ENCODE assay signal across 1 cellular context in the genomic region with DNA sequence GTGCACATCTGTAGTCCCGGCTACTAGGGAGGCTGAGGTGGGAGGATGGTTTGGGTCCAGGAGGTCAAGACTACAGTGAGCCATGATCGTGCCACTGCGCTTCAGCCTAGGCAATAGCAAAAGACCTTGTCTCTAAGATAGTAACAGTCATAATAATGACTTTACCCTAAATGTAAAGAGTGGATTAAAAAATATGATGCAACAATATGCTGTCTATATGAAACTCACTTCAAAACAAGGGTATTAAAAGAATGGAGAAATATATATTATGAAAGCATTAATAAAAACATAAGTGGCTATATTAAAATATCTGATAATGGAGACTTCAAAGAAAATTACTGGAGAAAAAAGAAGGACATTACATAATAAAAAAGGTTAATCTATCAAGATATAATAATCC.
TF ChIP-seq lines count a peak whose summit lies in the region.

No MANE protein-coding gene starts in this region.

TF ChIP-seq in HepG2, 621 proteins besides CTCF, POLR2A, EP300 and RAD21 (continued from another document):
- TF ChIP-seq, protein P1, sequence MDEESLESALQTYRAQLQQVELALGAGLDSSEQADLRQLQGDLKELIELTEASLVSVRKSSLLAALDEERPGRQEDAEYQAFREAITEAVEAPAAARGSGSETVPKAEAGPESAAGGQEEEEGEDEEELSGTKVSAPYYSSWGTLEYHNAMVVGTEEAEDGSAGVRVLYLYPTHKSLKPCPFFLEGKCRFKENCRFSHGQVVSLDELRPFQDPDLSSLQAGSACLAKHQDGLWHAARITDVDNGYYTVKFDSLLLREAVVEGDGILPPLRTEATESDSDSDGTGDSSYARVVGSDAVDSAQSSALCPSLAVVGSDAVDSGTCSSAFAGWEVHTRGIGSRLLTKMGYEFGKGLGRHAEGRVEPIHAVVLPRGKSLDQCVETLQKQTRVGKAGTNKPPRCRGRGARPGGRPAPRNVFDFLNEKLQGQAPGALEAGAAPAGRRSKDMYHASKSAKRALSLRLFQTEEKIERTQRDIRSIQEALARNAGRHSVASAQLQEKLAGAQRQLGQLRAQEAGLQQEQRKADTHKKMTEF (CRISPR knock-in tag; IDR thresholded peaks at IDR 0.05): no peak
- TF ChIP-seq ATF7 (IDR thresholded peaks at IDR 0.05) (peak; percentile 23; the same call in 1 of the 2 replicates), ATF7 (CRISPR knock-in tag; IDR thresholded peaks at IDR 0.05) (no peak), RARG (CRISPR knock-in tag; IDR thresholded peaks at IDR 0.05; ENCODE audit: low read depth) (no peak), CEBPB (IDR thresholded peaks at IDR 0.05; ENCODE audit: borderline replicate concordance, low read depth, low read length) (0 out of 2 replicates have a peak, but pooled peaks have one; percentile 1)
- TF ChIP-seq, protein P2, sequence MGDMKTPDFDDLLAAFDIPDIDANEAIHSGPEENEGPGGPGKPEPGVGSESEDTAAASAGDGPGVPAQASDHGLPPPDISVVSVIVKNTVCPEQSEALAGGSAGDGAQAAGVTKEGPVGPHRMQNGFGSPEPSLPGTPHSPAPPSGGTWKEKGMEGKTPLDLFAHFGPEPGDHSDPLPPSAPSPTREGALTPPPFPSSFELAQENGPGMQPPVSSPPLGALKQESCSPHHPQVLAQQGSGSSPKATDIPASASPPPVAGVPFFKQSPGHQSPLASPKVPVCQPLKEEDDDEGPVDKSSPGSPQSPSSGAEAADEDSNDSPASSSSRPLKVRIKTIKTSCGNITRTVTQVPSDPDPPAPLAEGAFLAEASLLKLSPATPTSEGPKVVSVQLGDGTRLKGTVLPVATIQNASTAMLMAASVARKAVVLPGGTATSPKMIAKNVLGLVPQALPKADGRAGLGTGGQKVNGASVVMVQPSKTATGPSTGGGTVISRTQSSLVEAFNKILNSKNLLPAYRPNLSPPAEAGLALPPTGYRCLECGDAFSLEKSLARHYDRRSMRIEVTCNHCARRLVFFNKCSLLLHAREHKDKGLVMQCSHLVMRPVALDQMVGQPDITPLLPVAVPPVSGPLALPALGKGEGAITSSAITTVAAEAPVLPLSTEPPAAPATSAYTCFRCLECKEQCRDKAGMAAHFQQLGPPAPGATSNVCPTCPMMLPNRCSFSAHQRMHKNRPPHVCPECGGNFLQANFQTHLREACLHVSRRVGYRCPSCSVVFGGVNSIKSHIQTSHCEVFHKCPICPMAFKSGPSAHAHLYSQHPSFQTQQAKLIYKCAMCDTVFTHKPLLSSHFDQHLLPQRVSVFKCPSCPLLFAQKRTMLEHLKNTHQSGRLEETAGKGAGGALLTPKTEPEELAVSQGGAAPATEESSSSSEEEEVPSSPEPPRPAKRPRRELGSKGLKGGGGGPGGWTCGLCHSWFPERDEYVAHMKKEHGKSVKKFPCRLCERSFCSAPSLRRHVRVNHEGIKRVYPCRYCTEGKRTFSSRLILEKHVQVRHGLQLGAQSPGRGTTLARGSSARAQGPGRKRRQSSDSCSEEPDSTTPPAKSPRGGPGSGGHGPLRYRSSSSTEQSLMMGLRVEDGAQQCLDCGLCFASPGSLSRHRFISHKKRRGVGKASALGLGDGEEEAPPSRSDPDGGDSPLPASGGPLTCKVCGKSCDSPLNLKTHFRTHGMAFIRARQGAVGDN (CRISPR knock-in tag; IDR thresholded peaks at IDR 0.05): no peak
- TF ChIP-seq, protein P3, sequence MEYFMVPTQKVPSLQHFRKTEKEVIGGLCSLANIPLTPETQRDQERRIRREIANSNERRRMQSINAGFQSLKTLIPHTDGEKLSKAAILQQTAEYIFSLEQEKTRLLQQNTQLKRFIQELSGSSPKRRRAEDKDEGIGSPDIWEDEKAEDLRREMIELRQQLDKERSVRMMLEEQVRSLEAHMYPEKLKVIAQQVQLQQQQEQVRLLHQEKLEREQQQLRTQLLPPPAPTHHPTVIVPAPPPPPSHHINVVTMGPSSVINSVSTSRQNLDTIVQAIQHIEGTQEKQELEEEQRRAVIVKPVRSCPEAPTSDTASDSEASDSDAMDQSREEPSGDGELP (IDR thresholded peaks at IDR 0.05; ENCODE audit: borderline replicate concordance, low read depth): no peak
